9 cellular contexts compared by ENCODE assay signal in genomic region chr15:63939531-63940130, GRCh38.
DNase-seq lines count a peak whose midpoint lies in the region; ATAC-seq, FAIRE-seq and TF ChIP-seq lines count a peak whose summit lies in the region.
"Had no signal": no experiment of that assay in that cellular context is flagged by ENCODE, and none has a peak within 500 bp of the region (broad histone marks: within the 10 kb centered on the region; RNA-seq: fewer than 3 reads in every experiment).

No MANE protein-coding gene starts in this region.

- TF ChIP-seq CTCF in bronchial epithelial cell (IDR thresholded peaks at IDR 0.05; ENCODE audit: insufficient read depth, low read length, severe bottlenecking) (no peak), upper lobe of right lung (IDR thresholded peaks at IDR 0.05) (no peak)

- H3K9me3 ChIP-seq in upper lobe of right lung: no peaks in the 10 kb centered on the region

- no peaks in the 10 kb centered on the region for H3K27me3 ChIP-seq in bronchial epithelial cell (ENCODE audit: control insufficient read depth, insufficient read depth, low read length)
- H3K27me3 ChIP-seq in upper lobe of right lung: no peaks in the 10 kb centered on the region

- peaks cover 39% of the 10 kb centered on the region for H3K4me1 ChIP-seq in upper lobe of right lung

- peaks cover 36% of the 10 kb centered on the region for H3K4me1 Mint-ChIP-seq in activated T-cell treated with anti-CD3 and anti-CD28 coated beads, Interleukin-2, amount 50 U/mL, for 72 hours (ENCODE audit: low read depth)
- H3K4me1 Mint-ChIP-seq in activated T-cell treated with anti-CD3 and anti-CD28 coated beads, Interleukin-2, amount 50 U/mL, for 4 hours (ENCODE audit: low read depth): peaks cover 35% of the 10 kb centered on the region

- intact Hi-C loops in upper lobe of right lung (cut with DNase I): no loop called here

- H3K36me3 Mint-ChIP-seq in activated T-cell treated with anti-CD3 and anti-CD28 coated beads, Interleukin-2, amount 50 U/mL, for 72 hours (ENCODE audit: insufficient read depth in 2 of 2): no peaks in the 10 kb centered on the region
- no peaks in the 10 kb centered on the region for H3K36me3 Mint-ChIP-seq in activated T-cell treated with anti-CD3 and anti-CD28 coated beads, Interleukin-2, amount 50 U/mL, for 4 hours (ENCODE audit: insufficient read depth)

- no peaks in the 10 kb centered on the region for H3K27me3 Mint-ChIP-seq in activated T-cell treated with anti-CD3 and anti-CD28 coated beads, Interleukin-2, amount 50 U/mL, for 72 hours (ENCODE audit: low read depth)
- H3K27me3 Mint-ChIP-seq in activated T-cell treated with anti-CD3 and anti-CD28 coated beads, Interleukin-2, amount 50 U/mL, for 4 hours (ENCODE audit: low read depth): no peaks in the 10 kb centered on the region

- peak overlapping the region; percentile 69 for H3K27ac Mint-ChIP-seq in activated T-cell treated with anti-CD3 and anti-CD28 coated beads, Interleukin-2, amount 50 U/mL, for 72 hours

- DNase-seq in activated T-cell treated with anti-CD3 and anti-CD28 coated beads, Interleukin-2, amount 50 U/mL, for 72 hours: peak in 1 of 2 donors; percentile 20
- no peak for DNase-seq in activated T-cell treated with anti-CD3 and anti-CD28 coated beads, Interleukin-2, amount 50 U/mL, for 4 hours
- DNase-seq in bronchial epithelial cell (ENCODE audit: low read depth) (no peak), lung microvascular endothelial cell (ENCODE audit: low read depth in 2 of 2) (peak; percentile 92 to 96), upper lobe of right lung (no peak), nucleus accumbens (lab: John Stamatoyannopoulos, UW) (no peak)
- DNase-seq: DND-41 had no signal

- no peak overlapping the region for H3K4me3 ChIP-seq in bronchial epithelial cell (ENCODE audit: low read depth, low read length)
- no peak overlapping the region for H3K4me3 ChIP-seq in upper lobe of right lung

- peak overlapping the region; percentile 74 for H3K27ac ChIP-seq in upper lobe of right lung

- H3K9me3 Mint-ChIP-seq in activated T-cell treated with anti-CD3 and anti-CD28 coated beads, Interleukin-2, amount 50 U/mL, for 72 hours: no peaks in the 10 kb centered on the region
- no peaks in the 10 kb centered on the region for H3K9me3 Mint-ChIP-seq in activated T-cell treated with anti-CD3 and anti-CD28 coated beads, Interleukin-2, amount 50 U/mL, for 4 hours

- peak; percentile 40 for FAIRE-seq in bronchial epithelial cell (lab: Jason Lieb, UNC)

- peak; percentile 20 to 60 for ATAC-seq in activated T-cell treated with anti-CD3 and anti-CD28 coated beads, Interleukin-2, amount 50 U/mL, for 72 hours (replicated peaks in 1 of 2)
- ATAC-seq in activated T-cell treated with anti-CD3 and anti-CD28 coated beads, Interleukin-2, amount 50 U/mL, for 4 hours: no peak
- ATAC-seq in upper lobe of right lung (peak; percentile 78), GM18858 (IDR thresholded peaks at IDR 0.05; ENCODE audit: unreplicated experiment) (no peak), GM21381 (IDR thresholded peaks at IDR 0.05; ENCODE audit: unreplicated experiment) (no peak)

- H3K36me3 ChIP-seq in bronchial epithelial cell (ENCODE audit: control insufficient read depth, insufficient read depth, low read length) (no peaks in the 10 kb centered on the region), upper lobe of right lung (no peaks in the 10 kb centered on the region)

- H3K4me3 Mint-ChIP-seq in activated T-cell treated with anti-CD3 and anti-CD28 coated beads, Interleukin-2, amount 50 U/mL, for 72 hours: peak overlapping the region; percentile 46
- H3K4me3 Mint-ChIP-seq in activated T-cell treated with anti-CD3 and anti-CD28 coated beads, Interleukin-2, amount 50 U/mL, for 4 hours: no peak overlapping the region

Comparison
In these comparisons a context has a peak if more than half of its experiments do, and no peak if none do; other contexts are left out.
1. ATAC-seq: peak in activated T-cell treated with anti-CD3 and anti-CD28 coated beads, Interleukin-2, amount 50 U/mL, for 72 hours (2 of 2) and upper lobe of right lung (single experiment); none in activated T-cell treated with anti-CD3 and anti-CD28 coated beads, Interleukin-2, amount 50 U/mL, for 4 hours (0 of 2), GM18858 (single experiment) and GM21381 (single experiment).
2. DNase-seq: peak in lung microvascular endothelial cell (2 of 2); none in activated T-cell treated with anti-CD3 and anti-CD28 coated beads, Interleukin-2, amount 50 U/mL, for 4 hours (single experiment), bronchial epithelial cell (single experiment), upper lobe of right lung (single experiment) and nucleus accumbens (0 of 56).